10 cellular contexts compared by ENCODE assay signal in genomic region chr9:131776473-131776872, GRCh38. TPM values are rescaled to one million over a fixed set of nuclear protein-coding genes. Genes with fewer than 3 reads are reported as not detected.
DNase-seq lines count a peak whose midpoint lies in the region; ATAC-seq, FAIRE-seq and TF ChIP-seq lines count a peak whose summit lies in the region.
"Had no signal": no experiment of that assay in that cellular context is flagged by ENCODE, and none has a peak within 500 bp of the region (broad histone marks: within the 10 kb centered on the region; RNA-seq: fewer than 3 reads in every experiment).

No MANE protein-coding gene starts in this region.

- no peaks in the 10 kb centered on the region for H3K9me3 Mint-ChIP-seq in activated naive CD8-positive, alpha-beta T cell treated with anti-CD3 and anti-CD28 coated beads, Interleukin-2, amount 10 ng/mL, durations not matched to agents 7 days and 5 days
- H3K9me3 Mint-ChIP-seq in glutamatergic neuron (ENCODE audit: unreplicated experiment) = peaks cover 5% of the 10 kb centered on the region

- ATAC-seq in activated naive CD8-positive, alpha-beta T cell treated with anti-CD3 and anti-CD28 coated beads, Interleukin-2, amount 10 ng/mL, durations not matched to agents 7 days and 5 days (ENCODE audit: low read depth) = peak; percentile 47
- peak; percentile 71 for ATAC-seq in HepG2

- H3K4me3 ChIP-seq in Karpas-422 (ENCODE audit: low read length) = no peak overlapping the region
- no peak overlapping the region for H3K4me3 ChIP-seq in HepG2 (replicated peaks in 1 of 3; ENCODE audit: insufficient read depth in 1 of 3, low read depth in 2 of 3, low read length in 3 of 3)
- no peak overlapping the region for H3K4me3 ChIP-seq in sigmoid colon

- peaks cover 11% of the 10 kb centered on the region for H3K27me3 Mint-ChIP-seq in activated naive CD8-positive, alpha-beta T cell treated with anti-CD3 and anti-CD28 coated beads, Interleukin-2, amount 10 ng/mL, durations not matched to agents 7 days and 5 days
- no peaks in the 10 kb centered on the region for H3K27me3 Mint-ChIP-seq in glutamatergic neuron (ENCODE audit: unreplicated experiment)

- WGBS in HepG2 (ENCODE audit: low lambda C conversion rate) = 7% methylated on average over 2 of the region's 7 CpGs
- 18 to 23% methylated on average over 7 of the region's 7 CpGs for WGBS in sigmoid colon, 2 donors

- H4K20me1 ChIP-seq in Karpas-422 (ENCODE audit: insufficient read depth, low read depth, low read length) (no peaks in the 10 kb centered on the region), HepG2 (ENCODE audit: insufficient read depth, low read length) (no peaks in the 10 kb centered on the region; the same call in 1 of the 2 replicates)

- H3K36me3 ChIP-seq in Karpas-422 (ENCODE audit: insufficient read depth, low read length) = no peaks in the 10 kb centered on the region
- H3K36me3 ChIP-seq in HepG2 (replicated peaks in 1 of 2; ENCODE audit: control insufficient read depth in 1 of 2, insufficient read depth in 2 of 2, low read length in 2 of 2) = no peaks in the 10 kb centered on the region
- no peaks in the 10 kb centered on the region for H3K36me3 ChIP-seq in sigmoid colon

- DNase-seq in EH (ENCODE audit: low read depth) (peak; percentile 58), Karpas-422 (peak; percentile 76), HepG2 (ENCODE audit: low spot score) (peak; percentile 32), cerebellar cortex (ENCODE audit: low spot score) (no peak), glutamatergic neuron (no peak), NCI-H345 treated with DMSO at 0.1 percent for 48 hours (lab: John Stamatoyannopoulos, UW; ENCODE audit: unreplicated experiment) (no peak), sigmoid colon (no peak)
- DNase-seq in activated naive CD8-positive, alpha-beta T cell treated with anti-CD3 and anti-CD28 coated beads, Interleukin-2, amount 10 ng/mL, durations not matched to agents 7 days and 5 days = peak; percentile 72
- DNase-seq: SHP77 had no signal

- no peaks in the 10 kb centered on the region for H3K27me3 ChIP-seq in Karpas-422 (ENCODE audit: low read length)
- H3K27me3 ChIP-seq in HepG2 (ENCODE audit: control insufficient read depth in 1 of 2, insufficient read depth in 2 of 2, low read length in 2 of 2) = peaks cover 6 to 21% of the 10 kb centered on the region in 2 experiments; a peak in 3 of 5 replicates
- H3K27me3 ChIP-seq in sigmoid colon = peaks cover 0 to 11% (median 0%) of the 10 kb centered on the region in 3 donors

- H2AFZ ChIP-seq in Karpas-422 (ENCODE audit: low read length) (no peak overlapping the region), HepG2 (ENCODE audit: low read length) (no peak overlapping the region)

- no peaks in the 10 kb centered on the region for H3K36me3 Mint-ChIP-seq in activated naive CD8-positive, alpha-beta T cell treated with anti-CD3 and anti-CD28 coated beads, Interleukin-2, amount 10 ng/mL, durations not matched to agents 7 days and 5 days
- H3K36me3 Mint-ChIP-seq in glutamatergic neuron (ENCODE audit: unreplicated experiment) = peaks cover 5% of the 10 kb centered on the region
- H3K36me3 Mint-ChIP-seq: brain had no signal

- FAIRE-seq in HepG2 (lab: Jason Lieb, UNC) = no peak

- TF ChIP-seq RAD21 in HepG2 (CRISPR knock-in tag; IDR thresholded peaks at IDR 0.05) = no peak

- H3K4me2 ChIP-seq in Karpas-422 (ENCODE audit: low read depth, low read length, poor library complexity, severe bottlenecking) = no peak overlapping the region
- no peak overlapping the region for H3K4me2 ChIP-seq in HepG2 (ENCODE audit: low read depth, low read length)

- no peak for TF ChIP-seq EP300 in HepG2 (IDR thresholded peaks at IDR 0.05; ENCODE audit: low read depth in 2 of 2, low read length in 2 of 2)
- TF ChIP-seq EP300 in HepG2 (CRISPR knock-in tag; IDR thresholded peaks at IDR 0.05; ENCODE audit: borderline replicate concordance) = no peak
- no peak for TF ChIP-seq EP300 in sigmoid colon (IDR thresholded peaks at IDR 0.05)

- H3K27ac Mint-ChIP-seq in activated naive CD8-positive, alpha-beta T cell treated with anti-CD3 and anti-CD28 coated beads, Interleukin-2, amount 10 ng/mL, durations not matched to agents 7 days and 5 days = no peak overlapping the region
- no peak overlapping the region for H3K27ac Mint-ChIP-seq in glutamatergic neuron (ENCODE audit: unreplicated experiment)

- CTCF ChIA-PET in HepG2 (lab: Yijun Ruan, JAX; ENCODE audit: low intra/inter-chr PET ratio, low total read pairs) = no interaction called here

- TF ChIP-seq CTCF in HepG2 (CRISPR knock-in tag; IDR thresholded peaks at IDR 0.05) = no peak
- TF ChIP-seq CTCF in glutamatergic neuron (IDR thresholded peaks at IDR 0.05; ENCODE audit: partially characterized antibody, unreplicated experiment) = no peak
- TF ChIP-seq CTCF in sigmoid colon (IDR thresholded peaks at IDR 0.05) = no peak

- H3K9me3 ChIP-seq in Karpas-422 (ENCODE audit: low read length) (no peaks in the 10 kb centered on the region), HepG2 (ENCODE audit: low read length) (no peaks in the 10 kb centered on the region), sigmoid colon (no peaks in the 10 kb centered on the region)

- H3K79me2 ChIP-seq in Karpas-422 (ENCODE audit: low read length) (no peaks in the 10 kb centered on the region), HepG2 (ENCODE audit: insufficient read depth, low read length) (no peaks in the 10 kb centered on the region)

- H3K9ac ChIP-seq in Karpas-422 (ENCODE audit: low read length) (no peak overlapping the region), HepG2 (ENCODE audit: insufficient read depth, low read depth, low read length) (no peak overlapping the region)

- intact Hi-C loops in HepG2 (cut with micrococcal nuclease; ENCODE audit: unreplicated experiment) (no loop called here), sigmoid colon (cut with DNase I) (no loop called here)

- H3K4me1 Mint-ChIP-seq in activated naive CD8-positive, alpha-beta T cell treated with anti-CD3 and anti-CD28 coated beads, Interleukin-2, amount 10 ng/mL, durations not matched to agents 7 days and 5 days = peaks cover 2% of the 10 kb centered on the region
- H3K4me1 Mint-ChIP-seq in glutamatergic neuron (ENCODE audit: low read depth, unreplicated experiment) = peaks cover 11% of the 10 kb centered on the region
- H3K4me1 Mint-ChIP-seq: brain had no signal

- no peak overlapping the region for H3K4me3 Mint-ChIP-seq in activated naive CD8-positive, alpha-beta T cell treated with anti-CD3 and anti-CD28 coated beads, Interleukin-2, amount 10 ng/mL, durations not matched to agents 7 days and 5 days
- no peak overlapping the region for H3K4me3 Mint-ChIP-seq in glutamatergic neuron (ENCODE audit: unreplicated experiment)

- in situ Hi-C loops in HepG2 (cut with HindIII; ENCODE audit: extremely low pct_ligation_motif_present, low pct_unique_long_range_greater_than_20kb) = no loop called here

- POLR2A ChIA-PET in activated naive CD8-positive, alpha-beta T cell treated with anti-CD3 and anti-CD28 coated beads, Interleukin-2, amount 10 ng/mL, durations not matched to agents 7 days and 5 days (lab: Charles Lee) = no interaction called here
- POLR2A ChIA-PET in HepG2 (lab: Yijun Ruan, JAX) = no interaction called here

- H3K27ac ChIP-seq in Karpas-422 (ENCODE audit: low read length) (no peak overlapping the region), HepG2 (ENCODE audit: extremely low read length, insufficient read depth, low read length) (no peak overlapping the region), sigmoid colon (no peak overlapping the region)

- TF ChIP-seq POLR2A in HepG2 (IDR thresholded peaks at IDR 0.05; ENCODE audit: insufficient read depth in 1 of 2, low read depth in 2 of 2, low read length in 2 of 2) (no peak), sigmoid colon (IDR thresholded peaks at IDR 0.05) (no peak)

- no peaks in the 10 kb centered on the region for H3K4me1 ChIP-seq in Karpas-422 (ENCODE audit: low read length)
- H3K4me1 ChIP-seq in HepG2 (ENCODE audit: insufficient read depth, low read length) = no peaks in the 10 kb centered on the region
- no peaks in the 10 kb centered on the region for H3K4me1 ChIP-seq in sigmoid colon

- BruUV-seq in HepG2 (replicated peaks; lab: Mats Ljungman, UMichigan) = no TSS peak

- H3K9me2 ChIP-seq in Karpas-422 (replicated peaks; ENCODE audit: insufficient read depth, low read length) = no peaks in the 10 kb centered on the region

TF ChIP-seq in HepG2, 621 proteins besides CTCF, POLR2A, EP300 and RAD21 (continues in another document):
- TF ChIP-seq ZFX (CRISPR knock-in tag; IDR thresholded peaks at IDR 0.05; ENCODE audit: low read depth) (0 out of 2 replicates have a peak, but pooled peaks have one; percentile 16), ELF3 (CRISPR knock-in tag; IDR thresholded peaks at IDR 0.05) (0 out of 2 replicates have a peak, but pooled peaks have one; percentile 31)

RNA-seq across cellular contexts. Expression of gene RAPGEF1, which starts 36.6 kb away (rescaled TPM):
- total RNA-seq in Karpas-422 (2014; rRNA removed; shearing (Covaris generic); ENCODE audit: low replicate concordance) = 6.1 and 9.6 TPM in 2 replicates
- total RNA-seq in activated naive CD8-positive, alpha-beta T cell treated with anti-CD3 and anti-CD28 coated beads, Interleukin-2, amount 10 ng/mL, durations not matched to agents 7 days and 5 days = 100 to 1,000 TPM; 129 to 131 TPM
- total RNA-seq in HepG2 (2016; rRNA removed; fragmentation: Illumina TruSeq; extraction: Trizol) (21.2 and 21.7 TPM in 2 replicates), glutamatergic neuron (ENCODE audit: unreplicated experiment) (319 TPM), sigmoid colon (10 to 100 TPM; 41.7 to 58.2 (median 49.0) TPM)
- 6.1 and 9.4 TPM in 2 replicates for total RNA-seq in HepG2 (2016; cell fraction: cytosol; rRNA removed; fragmentation: Illumina TruSeq; extraction: Trizol; ENCODE audit: low read depth)
- 17.2 and 20.5 TPM in 2 replicates for total RNA-seq in HepG2 (2016; cell fraction: insoluble cytoplasmic fraction; rRNA removed; fragmentation: Illumina TruSeq; extraction: Trizol)
- total RNA-seq in HepG2 (2016; cell fraction: membrane; rRNA removed; fragmentation: Illumina TruSeq; extraction: Trizol) = 22.7 and 23.5 TPM in 2 replicates
- 15.4 and 18.1 TPM in 2 replicates for total RNA-seq in HepG2 (2016; cell fraction: nucleus; rRNA removed; fragmentation: Illumina TruSeq; extraction: Trizol)
- polyA plus RNA-seq in HepG2 (2011; rRNA removed) (38.9 and 46.6 TPM in 2 replicates), sigmoid colon (10 to 100 TPM; 14.4 to 45.3 (median 20.3) TPM)
- polyA plus RNA-seq in HepG2 (2011; cell fraction: cytosol; rRNA removed) = 29.9 and 30.8 TPM in 2 replicates
- polyA plus RNA-seq in HepG2 (2011; cell fraction: nucleus; rRNA removed) = 38.0 and 38.2 TPM in 2 replicates
- 36.7 and 38.5 TPM in 2 replicates for polyA plus RNA-seq in HepG2 (2012)
- polyA plus RNA-seq in HepG2 (2016; cell fraction: cytosol; fragmentation: Illumina TruSeq; extraction: Trizol; ENCODE audit: low read depth) = 2.1 and 3.2 TPM in 2 replicates
- polyA plus RNA-seq in HepG2 (2016; cell fraction: insoluble cytoplasmic fraction; fragmentation: Illumina TruSeq; extraction: Trizol; ENCODE audit: low read depth) = 16.9 and 24.5 TPM in 2 replicates
- polyA plus RNA-seq in HepG2 (2016; cell fraction: membrane; fragmentation: Illumina TruSeq; extraction: Trizol; ENCODE audit: low read depth) = 15.6 and 18.4 TPM in 2 replicates
- 22.7 and 25.7 TPM in 2 replicates for polyA plus RNA-seq in HepG2 (2016; cell fraction: nucleus; fragmentation: Illumina TruSeq; extraction: Trizol; ENCODE audit: insufficient read depth, low read depth)
- 31.8 and 52.5 TPM in 2 replicates for polyA minus RNA-seq in HepG2 (2011; rRNA and poly(A)+ RNA removed; ENCODE audit: low replicate concordance)
- polyA minus RNA-seq in HepG2 (2011; cell fraction: cytosol; rRNA and poly(A)+ RNA removed) = 25.4 and 30.6 TPM in 2 replicates
- 18.2 and 24.7 TPM in 2 replicates for polyA minus RNA-seq in HepG2 (2011; cell fraction: nucleus; rRNA and poly(A)+ RNA removed)

Comparison
In these comparisons a context has a peak if more than half of its experiments do, and no peak if none do; other contexts are left out.
1. DNase-seq: peak in EH (single experiment), Karpas-422 (single experiment), activated naive CD8-positive, alpha-beta T cell treated with anti-CD3 and anti-CD28 coated beads, Interleukin-2, amount 10 ng/mL, durations not matched to agents 7 days and 5 days (single experiment) and HepG2 (single experiment); none in cerebellar cortex (single experiment), glutamatergic neuron (single experiment), NCI-H345 treated with DMSO at 0.1 percent for 48 hours (single experiment) and sigmoid colon (single experiment).